ENCODE assay signal across 1 cellular context in the genomic region with DNA sequence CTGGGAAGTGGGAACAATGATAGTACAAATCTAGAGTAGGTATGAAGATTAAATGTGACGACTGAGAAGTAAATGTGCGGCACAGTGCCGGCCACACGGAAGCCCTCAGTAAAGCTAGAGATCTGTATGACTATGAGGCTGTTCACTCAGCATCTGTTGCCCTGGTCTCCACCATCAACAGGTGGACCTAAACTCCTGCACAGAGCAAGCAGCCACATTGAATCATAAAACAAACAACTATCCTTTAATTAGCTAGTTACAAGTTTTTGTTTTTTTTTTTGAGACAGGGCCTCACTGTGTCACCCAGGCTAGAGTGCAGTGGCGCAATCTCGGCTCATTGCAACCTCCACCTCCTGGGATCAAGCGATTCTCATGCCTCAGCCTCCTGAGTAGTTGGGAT.
A peak's percentile ranks its signal among the peaks of the same experiment; 100 is the strongest.
TF ChIP-seq lines count a peak whose summit lies in the region.

No MANE protein-coding gene starts in this region.

TF ChIP-seq in HEK293, 187 proteins besides CTCF, POLR2A, EP300 and RAD21 (continued from another document):
- TF ChIP-seq, protein P1, sequence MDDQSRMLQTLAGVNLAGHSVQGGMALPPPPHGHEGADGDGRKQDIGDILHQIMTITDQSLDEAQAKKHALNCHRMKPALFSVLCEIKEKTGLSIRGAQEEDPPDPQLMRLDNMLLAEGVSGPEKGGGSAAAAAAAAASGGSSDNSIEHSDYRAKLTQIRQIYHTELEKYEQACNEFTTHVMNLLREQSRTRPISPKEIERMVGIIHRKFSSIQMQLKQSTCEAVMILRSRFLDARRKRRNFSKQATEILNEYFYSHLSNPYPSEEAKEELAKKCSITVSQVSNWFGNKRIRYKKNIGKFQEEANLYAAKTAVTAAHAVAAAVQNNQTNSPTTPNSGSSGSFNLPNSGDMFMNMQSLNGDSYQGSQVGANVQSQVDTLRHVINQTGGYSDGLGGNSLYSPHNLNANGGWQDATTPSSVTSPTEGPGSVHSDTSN (CRISPR knock-in tag; IDR thresholded peaks at IDR 0.05): no peak
- TF ChIP-seq ZNF830 (tag by site-specific recombination; IDR thresholded peaks at IDR 0.05; ENCODE audit: low read depth) (no peak), ZNF157 (tag by site-specific recombination; IDR thresholded peaks at IDR 0.05) (no peak), SCRT1 (tag by site-specific recombination; IDR thresholded peaks at IDR 0.05; ENCODE audit: borderline replicate concordance) (peak; percentile 88)
